ENCODE assay signal across 15 cellular contexts in the genomic region with DNA sequence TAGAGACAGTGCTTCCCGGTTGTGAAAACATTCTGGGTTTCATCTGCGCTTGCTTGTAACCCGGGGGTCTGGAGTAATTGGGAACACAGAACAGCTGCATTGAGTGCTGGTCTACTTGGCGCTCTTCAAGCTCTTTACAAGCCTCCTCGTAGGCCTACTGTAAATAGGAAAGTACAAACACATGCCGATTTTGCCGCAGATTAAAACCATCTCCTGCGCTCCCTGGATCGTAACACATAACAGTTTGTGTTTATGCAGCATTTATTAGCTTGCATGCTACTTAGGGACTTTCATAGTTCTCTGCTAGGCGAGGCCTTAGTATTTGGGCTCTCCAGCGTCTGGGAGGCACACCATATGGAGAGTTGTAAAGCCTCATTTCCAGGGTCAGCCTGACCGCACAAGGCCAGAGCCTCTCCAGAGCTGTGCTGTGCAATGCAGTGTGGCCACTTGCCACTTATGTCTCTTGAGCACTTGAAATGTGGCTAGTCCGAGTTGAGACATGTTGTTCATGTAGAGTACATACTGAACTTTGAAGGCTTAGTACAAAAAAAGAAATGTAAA.
DNase-seq lines count a peak whose midpoint lies in the region; ATAC-seq and TF ChIP-seq lines count a peak whose summit lies in the region.
"Had no signal": no experiment of that assay in that cellular context is flagged by ENCODE, and none has a peak within 500 bp of the region (broad histone marks: within the 10 kb centered on the region; RNA-seq: fewer than 3 reads in every experiment).

No MANE protein-coding gene starts in this region.

- TF ChIP-seq POLR2A in spleen (IDR thresholded peaks at IDR 0.05), result no peak

- H3K9me2 ChIP-seq in GM23248 (ENCODE audit: insufficient read depth), result no peaks in the 10 kb centered on the region

- no peak for DNase-seq in GM23248
- DNase-seq in ascending aorta (ENCODE audit: low spot score in 2 of 2), result no peak
- DNase-seq in left colon, result no peak
- no peak for DNase-seq in spleen
- DNase-seq in dorsolateral prefrontal cortex, result no peak
- DNase-seq in activated naive CD4-positive, alpha-beta T cell treated with anti-CD3 and anti-CD28 coated beads, Interleukin-2, amount 50 U/mL, for 16 hours, result no peak
- DNase-seq in naive thymus-derived CD4-positive, alpha-beta T cell, result no peak
- DNase-seq: activated CD8-positive, alpha-beta T cell treated with anti-CD3 and anti-CD28 coated beads, Interleukin-2, amount 10 ng/mL, durations not matched to agents 7 days and 5 days; effector memory CD8-positive, alpha-beta T cell; NCI-H1092; NCI-H2171 treated with DMSO at 0.1 percent for 48 hours had no signal

- H3K4me1 ChIP-seq in GM23248 (ENCODE audit: insufficient read depth), result peaks cover 24% of the 10 kb centered on the region
- peaks cover 11 to 21% of the 10 kb centered on the region in 2 donors for H3K4me1 ChIP-seq in ascending aorta
- peaks cover 7 to 80% (median 55%) of the 10 kb centered on the region in 6 donors for H3K4me1 ChIP-seq in spleen
- H3K4me1 ChIP-seq in naive thymus-derived CD4-positive, alpha-beta T cell (ENCODE audit: control insufficient read depth in 2 of 2, insufficient read depth in 2 of 2, low read length in 2 of 2), result peaks cover 0 to 13% of the 10 kb centered on the region in 2 donors
- H3K4me1 ChIP-seq: SJSA1 had no signal

- in situ Hi-C loops in GM23248 (cut with MboI), result no loop called here

- H3K27ac ChIP-seq in GM23248 (no peak overlapping the region), ascending aorta (peak overlapping the region; percentile 90 to 92), spleen (peak overlapping the region in 7 of 8 donors; percentile 26 to 91 (median 77)), dorsolateral prefrontal cortex (no peak overlapping the region)
- no peak overlapping the region for H3K27ac ChIP-seq in naive thymus-derived CD4-positive, alpha-beta T cell (ENCODE audit: low read depth, low read length)
- H3K27ac ChIP-seq: SJSA1 had no signal

- H3K9me3 Mint-ChIP-seq in naive thymus-derived CD4-positive, alpha-beta T cell, result peaks cover 0 to 2% (median 0%) of the 10 kb centered on the region in 11 donors
- H3K9me3 Mint-ChIP-seq: effector memory CD8-positive, alpha-beta T cell; natural killer cell treated with Interleukin-12 subunit alpha and Interleukin-12 subunit beta and Interleukin-15 and Interleukin-18, amount 100 ng/mL, for 72 hours; stimulated activated effector memory CD8-positive, alpha-beta T cell treated with anti-CD3 and anti-CD28 coated beads, Interleukin-12 subunit alpha, Interleukin-12 subunit beta, amount 100 ng/mL, for 72 hours had no signal

- POLR2A ChIA-PET in naive thymus-derived CD4-positive, alpha-beta T cell (lab: Charles Lee), result no interaction called here

- H3K4me3 Mint-ChIP-seq in naive thymus-derived CD4-positive, alpha-beta T cell, result no peak overlapping the region
- H3K4me3 Mint-ChIP-seq: activated CD8-positive, alpha-beta T cell treated with anti-CD3 and anti-CD28 coated beads, Interleukin-2, amount 10 ng/mL, durations not matched to agents 7 days and 5 days; effector memory CD8-positive, alpha-beta T cell; natural killer cell treated with Interleukin-12 subunit alpha and Interleukin-12 subunit beta and Interleukin-15 and Interleukin-18, amount 100 ng/mL, for 72 hours; stimulated activated effector memory CD8-positive, alpha-beta T cell treated with anti-CD3 and anti-CD28 coated beads, Interleukin-12 subunit alpha, Interleukin-12 subunit beta, amount 100 ng/mL, for 72 hours had no signal

- 39 to 40% methylated on average over 13 of the region's 13 CpGs for WGBS in GM23248 (ENCODE audit: low coverage in 1 of 2, low lambda C conversion rate in 2 of 2, missing lambda C conversion rate in 2 of 2), 2 experiments
- 66 to 79% (median 78%) methylated on average over 13 of the region's 13 CpGs for WGBS in spleen, 5 donors

- CTCF ChIA-PET in naive thymus-derived CD4-positive, alpha-beta T cell (lab: Charles Lee), result no interaction called here

- H2AFZ ChIP-seq in GM23248, result peak overlapping the region; percentile 56

- H3K4me1 Mint-ChIP-seq in naive thymus-derived CD4-positive, alpha-beta T cell, result peaks cover 3 to 24% (median 20%) of the 10 kb centered on the region in 7 donors

- H3K36me3 Mint-ChIP-seq in naive thymus-derived CD4-positive, alpha-beta T cell, result no peaks in the 10 kb centered on the region
- H3K36me3 Mint-ChIP-seq: natural killer cell treated with Interleukin-12 subunit alpha and Interleukin-12 subunit beta and Interleukin-15 and Interleukin-18, amount 100 ng/mL, for 72 hours; stimulated activated effector memory CD8-positive, alpha-beta T cell treated with anti-CD3 and anti-CD28 coated beads, Interleukin-12 subunit alpha, Interleukin-12 subunit beta, amount 100 ng/mL, for 72 hours had no signal

- H3F3A ChIP-seq in GM23248 (ENCODE audit: insufficient read depth), result peaks cover 19% of the 10 kb centered on the region

- H3K36me3 ChIP-seq in GM23248 (ENCODE audit: low read depth) (no peaks in the 10 kb centered on the region), ascending aorta (no peaks in the 10 kb centered on the region), spleen (no peaks in the 10 kb centered on the region)
- no peaks in the 10 kb centered on the region for H3K36me3 ChIP-seq in naive thymus-derived CD4-positive, alpha-beta T cell (ENCODE audit: control insufficient read depth in 2 of 3, insufficient read depth in 3 of 3, low read length in 3 of 3)
- H3K36me3 ChIP-seq: SJSA1 had no signal

- ATAC-seq in left colon (peak; percentile 8), GM18511 (IDR thresholded peaks at IDR 0.05; ENCODE audit: unreplicated experiment) (no peak)
- ATAC-seq in naive thymus-derived CD4-positive, alpha-beta T cell, result no peak
- ATAC-seq: activated CD8-positive, alpha-beta T cell treated with anti-CD3 and anti-CD28 coated beads, Interleukin-2, amount 10 ng/mL, durations not matched to agents 7 days and 5 days; effector memory CD8-positive, alpha-beta T cell; stimulated activated effector memory CD8-positive, alpha-beta T cell treated with anti-CD3 and anti-CD28 coated beads, Interleukin-12 subunit alpha, Interleukin-12 subunit beta, amount 100 ng/mL, for 72 hours had no signal

- no peaks in the 10 kb centered on the region for H4K20me1 ChIP-seq in GM23248 (ENCODE audit: insufficient read depth)

- H3K9ac ChIP-seq in GM23248, result no peak overlapping the region

- intact Hi-C loops in ascending aorta (cut with DNase I), result no loop called here
- intact Hi-C loops in left colon (cut with DNase I, micrococcal nuclease), result no loop called here
- intact Hi-C loops in spleen (cut with DNase I; ENCODE audit: low total_unique reads), result loop anchor here (10.0 kb wide), 1 partner anchor 58 kb away; no protein-coding TSS in a partner anchor
- intact Hi-C loops in dorsolateral prefrontal cortex (cut with DNase I), result no loop called here
- intact Hi-C loops in naive thymus-derived CD4-positive, alpha-beta T cell (cut with micrococcal nuclease), result no loop called here

- no peak overlapping the region for H3K4me3 ChIP-seq in GM23248
- H3K4me3 ChIP-seq in ascending aorta, result no peak overlapping the region
- H3K4me3 ChIP-seq in spleen, result no peak overlapping the region
- H3K4me3 ChIP-seq in dorsolateral prefrontal cortex, result no peak overlapping the region
- no peak overlapping the region for H3K4me3 ChIP-seq in naive thymus-derived CD4-positive, alpha-beta T cell (ENCODE audit: low read length)
- H3K4me3 ChIP-seq: SJSA1 had no signal

- H3K27ac Mint-ChIP-seq in naive thymus-derived CD4-positive, alpha-beta T cell, result no peak overlapping the region
- H3K27ac Mint-ChIP-seq: activated CD8-positive, alpha-beta T cell treated with anti-CD3 and anti-CD28 coated beads, Interleukin-2, amount 10 ng/mL, durations not matched to agents 7 days and 5 days; effector memory CD8-positive, alpha-beta T cell; natural killer cell treated with Interleukin-12 subunit alpha and Interleukin-12 subunit beta and Interleukin-15 and Interleukin-18, amount 100 ng/mL, for 72 hours; stimulated activated effector memory CD8-positive, alpha-beta T cell treated with anti-CD3 and anti-CD28 coated beads, Interleukin-12 subunit alpha, Interleukin-12 subunit beta, amount 100 ng/mL, for 72 hours had no signal

- H3K4me2 ChIP-seq in GM23248 (ENCODE audit: unreplicated experiment), result no peak overlapping the region

- H3K27me3 Mint-ChIP-seq in naive thymus-derived CD4-positive, alpha-beta T cell, result no peaks in the 10 kb centered on the region
- H3K27me3 Mint-ChIP-seq: effector memory CD8-positive, alpha-beta T cell; natural killer cell treated with Interleukin-12 subunit alpha and Interleukin-12 subunit beta and Interleukin-15 and Interleukin-18, amount 100 ng/mL, for 72 hours had no signal

- no peaks in the 10 kb centered on the region for H3K79me2 ChIP-seq in GM23248 (ENCODE audit: insufficient read depth)

- H3K9me3 ChIP-seq in GM23248 (ENCODE audit: low read depth), result no peaks in the 10 kb centered on the region
- no peaks in the 10 kb centered on the region for H3K9me3 ChIP-seq in ascending aorta
- H3K9me3 ChIP-seq in spleen, result no peaks in the 10 kb centered on the region
- H3K9me3 ChIP-seq in naive thymus-derived CD4-positive, alpha-beta T cell (ENCODE audit: control insufficient read depth in 2 of 3, low read length in 3 of 3), result no peaks in the 10 kb centered on the region
- H3K9me3 ChIP-seq: SJSA1 had no signal

- no peak for TF ChIP-seq CTCF in ascending aorta (IDR thresholded peaks at IDR 0.05)
- no peak for TF ChIP-seq CTCF in spleen (IDR thresholded peaks at IDR 0.05 in 8 of 11, conservative IDR thresholded peaks at IDR 0.05 in 3 of 11)
- TF ChIP-seq CTCF in dorsolateral prefrontal cortex (IDR thresholded peaks at IDR 0.05 in 54 of 56, conservative IDR thresholded peaks at IDR 0.05 in 2 of 56; ENCODE audit: low read depth in 1 of 56, partially characterized antibody in 56 of 56), result no peak

- no peaks in the 10 kb centered on the region for H3K27me3 ChIP-seq in GM23248 (replicated peaks; ENCODE audit: insufficient read depth)
- H3K27me3 ChIP-seq in ascending aorta, result no peaks in the 10 kb centered on the region
- H3K27me3 ChIP-seq in spleen (replicated peaks in 1 of 7), result no peaks in the 10 kb centered on the region
- no peaks in the 10 kb centered on the region for H3K27me3 ChIP-seq in dorsolateral prefrontal cortex
- no peaks in the 10 kb centered on the region for H3K27me3 ChIP-seq in naive thymus-derived CD4-positive, alpha-beta T cell (ENCODE audit: control insufficient read depth in 2 of 2, insufficient read depth in 2 of 2, low read length in 2 of 2)
- H3K27me3 ChIP-seq: SJSA1 had no signal

Comparison
In these comparisons a context has a peak if more than half of its experiments do, and no peak if none do; other contexts are left out.
1. H3K27ac ChIP-seq: peak in ascending aorta (2 of 2) and spleen (7 of 8); none in GM23248 (single experiment), dorsolateral prefrontal cortex (0 of 59) and naive thymus-derived CD4-positive, alpha-beta T cell (single experiment).